15 cellular contexts compared by ENCODE assay signal in the genomic region with DNA sequence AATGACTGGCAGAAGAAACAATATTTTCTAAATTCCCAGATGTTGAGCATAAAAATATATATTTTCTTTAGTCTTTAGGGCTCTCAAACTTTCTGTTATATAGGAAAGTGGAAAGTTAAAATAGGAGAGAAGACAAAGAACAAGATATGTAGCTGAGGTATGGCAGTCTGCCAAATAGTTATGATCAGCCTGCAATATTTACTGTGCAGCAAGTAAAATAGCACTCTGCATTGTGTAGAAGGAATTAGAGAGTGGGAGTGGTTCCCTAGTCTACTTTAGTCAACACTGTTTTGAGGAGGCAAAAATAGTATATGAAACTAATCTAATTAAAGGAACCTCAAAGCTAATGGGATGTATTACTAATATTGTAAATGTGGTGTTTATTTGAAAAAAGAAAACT.
DNase-seq lines count a peak whose midpoint lies in the region; ATAC-seq and TF ChIP-seq lines count a peak whose summit lies in the region.
"Had no signal": no experiment of that assay in that cellular context is flagged by ENCODE, and none has a peak within 500 bp of the region (broad histone marks: within the 10 kb centered on the region; RNA-seq: fewer than 3 reads in every experiment).

No MANE protein-coding gene starts in this region.

- in situ Hi-C loops in SK-MEL-5 (cut with HindIII; ENCODE audit: low pct_unique_long_range_greater_than_20kb, low sequenced_read_pairs) = no loop called here

- H3K27ac ChIP-seq in uterus = no peak overlapping the region
- H3K27ac ChIP-seq: neutrophil had no signal

- no peaks in the 10 kb centered on the region for H3K9me3 ChIP-seq in uterus
- H3K9me3 ChIP-seq: neutrophil had no signal

- no peak for ATAC-seq in GM21367 (IDR thresholded peaks at IDR 0.05; ENCODE audit: unreplicated experiment)
- ATAC-seq: esophagus mucosa, K562 had no signal

- H3K4me1 ChIP-seq in uterus = no peaks in the 10 kb centered on the region

- no peak for TF ChIP-seq POLR2A in uterus (IDR thresholded peaks at IDR 0.05)

- no peaks in the 10 kb centered on the region for H3K27me3 ChIP-seq in uterus
- H3K27me3 ChIP-seq: neutrophil had no signal

- no peak for TF ChIP-seq CTCF in fibroblast of villous mesenchyme (IDR thresholded peaks at IDR 0.05; ENCODE audit: insufficient read depth, low read depth, low read length)
- TF ChIP-seq CTCF in uterus (IDR thresholded peaks at IDR 0.05) = no peak

- no peaks in the 10 kb centered on the region for H3K36me3 ChIP-seq in uterus
- H3K36me3 ChIP-seq: neutrophil had no signal

- intact Hi-C loops in uterus (cut with DNase I; ENCODE audit: low total_unique reads) = no loop called here

- H3K4me3 ChIP-seq in fibroblast of villous mesenchyme (ENCODE audit: low read depth, low read length) = no peak overlapping the region
- H3K4me3 ChIP-seq in uterus = no peak overlapping the region
- H3K4me3 ChIP-seq: K562, lung had no signal

- DNase-seq in DMS53 (lab: John Stamatoyannopoulos, UW) (peak; percentile 57), M059J (ENCODE audit: low read depth) (peak; percentile 14), SK-MEL-5 (ENCODE audit: low read depth, low spot score) (peak; percentile 14), fibroblast of villous mesenchyme (ENCODE audit: low read depth) (peak; percentile 1), COLO668 (lab: John Stamatoyannopoulos, UW; ENCODE audit: unreplicated experiment) (no peak), uterus (no peak)
- DNase-seq in activated effector memory CD4-positive, alpha-beta T cell treated with Interleukin-2 at 50 U/mL for 16 hours = no peak
- DNase-seq: activated CD8-positive, alpha-beta memory T cell treated with anti-CD3 and anti-CD28 coated beads for 24 hours; activated naive CD4-positive, alpha-beta T cell; cerebellar nuclear complex had no signal

Comparison
In these comparisons a context has a peak if more than half of its experiments do, and no peak if none do; other contexts are left out.
1. DNase-seq: peak in DMS53 (single experiment), M059J (single experiment), SK-MEL-5 (single experiment) and fibroblast of villous mesenchyme (single experiment); none in COLO668 (single experiment), activated effector memory CD4-positive, alpha-beta T cell treated with Interleukin-2 at 50 U/mL for 16 hours (single experiment) and uterus (0 of 2).